In genomic region chr1:24149854-24150227, GRCh38 we compare ENCODE assay signal across 1 cellular context.
A peak's percentile ranks its signal among the peaks of the same experiment; 100 is the strongest.
TF ChIP-seq lines count a peak whose summit lies in the region.

No MANE protein-coding gene starts in this region.

TF ChIP-seq in HCT116, 20 proteins besides CTCF, POLR2A, EP300 and RAD21 (continued from another document):
- TF ChIP-seq MAX (IDR thresholded peaks at IDR 0.05) (peak; percentile 34; the same call in 1 of the 2 replicates), EGR1 (IDR thresholded peaks at IDR 0.05; ENCODE audit: low read depth) (no peak), YY1 (IDR thresholded peaks at IDR 0.05; ENCODE audit: extremely low read depth, insufficient replicate concordance, low read depth, low read length) (no peak), CBX3 (IDR thresholded peaks at IDR 0.05; ENCODE audit: low read depth) (no peak), EZH2phosphoT487 (IDR thresholded peaks at IDR 0.05; ENCODE audit: borderline replicate concordance) (no peak)
